Comparison of ENCODE assay signal across 8 cellular contexts in the genomic region with DNA sequence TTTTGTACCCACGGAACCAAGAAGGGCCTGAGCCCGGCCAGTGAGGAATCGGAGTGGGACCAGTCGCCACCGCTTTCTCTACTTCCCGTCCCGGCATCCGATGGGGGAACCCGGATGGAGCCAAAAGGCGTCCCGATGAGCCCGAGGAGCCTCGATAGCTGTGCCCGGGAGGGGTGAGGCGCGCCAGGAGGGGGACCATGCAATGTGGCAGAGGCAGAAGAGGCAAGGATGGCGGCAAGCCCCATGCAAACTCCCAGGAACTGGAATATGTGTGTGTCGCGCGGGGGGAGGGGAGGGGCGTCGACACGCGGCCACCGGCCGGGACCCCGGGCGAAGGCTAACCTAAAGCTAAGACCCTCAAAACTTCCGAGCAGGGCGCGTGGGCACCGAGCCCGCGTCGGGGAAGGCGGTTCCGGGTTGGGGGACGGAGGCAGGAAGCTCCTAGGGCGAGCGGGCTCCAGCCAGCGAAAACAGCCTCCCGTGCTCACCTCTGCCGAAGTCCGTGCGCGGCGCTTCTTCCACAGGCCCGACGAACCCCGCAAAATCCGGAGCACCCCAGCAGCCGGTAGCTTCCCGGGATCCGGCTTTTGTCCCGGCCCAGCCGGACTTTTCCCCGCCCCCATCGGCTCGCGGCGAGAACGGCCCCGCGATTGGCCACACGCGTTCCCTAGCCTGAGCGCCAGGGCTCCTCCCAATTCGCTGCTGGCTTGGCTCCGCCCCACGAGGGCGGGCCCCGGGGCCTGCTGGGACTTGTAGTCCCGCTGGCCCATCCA. TPM values are rescaled to one million over a fixed set of nuclear protein-coding genes. Genes with fewer than 3 reads are reported as not detected.
DNase-seq lines count a peak whose midpoint lies in the region; ATAC-seq, FAIRE-seq and TF ChIP-seq lines count a peak whose summit lies in the region.

Gene ACLY, minus strand, starts transcription at position 560 of the 773 bp plus-strand sequence. CDS start 5,078 bp downstream, outside the sequence.

- peak; percentile 93 for ATAC-seq in HG02588 (IDR thresholded peaks at IDR 0.05; ENCODE audit: unreplicated experiment)
- peak; percentile 95 for ATAC-seq in activated naive CD8-positive, alpha-beta T cell treated with anti-CD3 and anti-CD28 coated beads, Interleukin-2, amount 10 ng/mL, durations not matched to agents 7 days and 5 days (ENCODE audit: low read depth)
- peak; percentile 97 for ATAC-seq in Right ventricle myocardium inferior
- ATAC-seq in pancreas: peak; percentile 94 to 96 (median 95)

- POLR2A ChIA-PET in activated naive CD8-positive, alpha-beta T cell treated with anti-CD3 and anti-CD28 coated beads, Interleukin-2, amount 10 ng/mL, durations not matched to agents 7 days and 5 days (lab: Charles Lee): interaction anchor here (1.0 to 5.6 kb wide), 10 partner anchors 8 to 361 kb away, joined by 3 to 78 read pairs (median 8); partner anchors contain the start of genes CNP, DNAJC7, EIF1 and KLHL11

- H3K4me1 Mint-ChIP-seq in activated naive CD8-positive, alpha-beta T cell treated with anti-CD3 and anti-CD28 coated beads, Interleukin-2, amount 10 ng/mL, durations not matched to agents 7 days and 5 days: peaks cover 30% of the 10 kb centered on the region

- peaks cover 21% of the 10 kb centered on the region for H4K20me1 ChIP-seq in SU-DHL-6 (ENCODE audit: low read depth, low read length)

- peaks cover 51% of the 10 kb centered on the region for H3K79me2 ChIP-seq in SU-DHL-6 (ENCODE audit: insufficient read depth, low read length)

- H3K9me3 ChIP-seq in SU-DHL-6 (ENCODE audit: insufficient read depth, low read length) (no peaks in the 10 kb centered on the region), pancreas (no peaks in the 10 kb centered on the region), tibial artery (no peaks in the 10 kb centered on the region)

- no peaks in the 10 kb centered on the region for H3K27me3 ChIP-seq in GM06990 (replicated peaks; ENCODE audit: control insufficient read depth, insufficient read depth, low read length)
- H3K27me3 ChIP-seq in SU-DHL-6 (ENCODE audit: low read length): no peaks in the 10 kb centered on the region
- H3K27me3 ChIP-seq in pancreas: no peaks in the 10 kb centered on the region
- no peaks in the 10 kb centered on the region for H3K27me3 ChIP-seq in tibial artery

- H3K36me3 Mint-ChIP-seq in activated naive CD8-positive, alpha-beta T cell treated with anti-CD3 and anti-CD28 coated beads, Interleukin-2, amount 10 ng/mL, durations not matched to agents 7 days and 5 days: peaks cover 5% of the 10 kb centered on the region

- peak within 1 kb of the TSS; percentile 97 for H3K27ac Mint-ChIP-seq in activated naive CD8-positive, alpha-beta T cell treated with anti-CD3 and anti-CD28 coated beads, Interleukin-2, amount 10 ng/mL, durations not matched to agents 7 days and 5 days

- peak within 1 kb of the TSS; percentile 98 for H3K4me3 Mint-ChIP-seq in activated naive CD8-positive, alpha-beta T cell treated with anti-CD3 and anti-CD28 coated beads, Interleukin-2, amount 10 ng/mL, durations not matched to agents 7 days and 5 days

- H3K4me3 ChIP-seq in GM06990 (replicated peaks; ENCODE audit: low read depth, low read length): peak within 1 kb of the TSS; percentile 93
- H3K4me3 ChIP-seq in SU-DHL-6 (ENCODE audit: insufficient read depth, low read length, poor library complexity, severe bottlenecking): peak within 1 kb of the TSS; percentile 87
- H3K4me3 ChIP-seq in pancreas: peak within 1 kb of the TSS; percentile 68 to 97 (median 95)
- peak within 1 kb of the TSS; percentile 91 to 100 for H3K4me3 ChIP-seq in tibial artery

- intact Hi-C loops in Right ventricle myocardium inferior (cut with DNase I) (no loop called here), pancreas (cut with DNase I) (no loop called here), tibial artery (cut with DNase I; ENCODE audit: low total_unique reads) (no loop called here)

- H3K9me3 Mint-ChIP-seq in activated naive CD8-positive, alpha-beta T cell treated with anti-CD3 and anti-CD28 coated beads, Interleukin-2, amount 10 ng/mL, durations not matched to agents 7 days and 5 days: no peaks in the 10 kb centered on the region

- peaks cover 13% of the 10 kb centered on the region for H3F3A ChIP-seq in SU-DHL-6 (ENCODE audit: insufficient read depth)

- 0 to 1% methylated on average over 55 to 73 of the region's 73 CpGs for WGBS in pancreas, 2 donors

- no peak for TF ChIP-seq CTCF in GM06990 (IDR thresholded peaks at IDR 0.05; ENCODE audit: insufficient read depth, low read length, poor library complexity, severe bottlenecking)
- no peak for TF ChIP-seq CTCF in SU-DHL-6 (IDR thresholded peaks at IDR 0.05; ENCODE audit: insufficient read depth, low read length, poor library complexity, severe bottlenecking)
- TF ChIP-seq CTCF in pancreas (IDR thresholded peaks at IDR 0.05): no peak
- no peak for TF ChIP-seq CTCF in tibial artery (IDR thresholded peaks at IDR 0.05)

- peak within 1 kb of the TSS; percentile 71 for H2AFZ ChIP-seq in SU-DHL-6 (ENCODE audit: low read depth, low read length, severe bottlenecking)

- peaks cover 9% of the 10 kb centered on the region for H3K36me3 ChIP-seq in GM06990 (ENCODE audit: control insufficient read depth, insufficient read depth, low read length)
- no peaks in the 10 kb centered on the region for H3K36me3 ChIP-seq in SU-DHL-6 (ENCODE audit: low read length)
- H3K36me3 ChIP-seq in pancreas: no peaks in the 10 kb centered on the region
- H3K36me3 ChIP-seq in tibial artery: peaks cover 0 to 3% (median 3%) of the 10 kb centered on the region in 3 donors

- DNase-seq in GM06990 (ENCODE audit: extremely low read depth, insufficient read length) (peak; percentile 99), NCI-H1092 treated with DMSO at 0.1 percent for 48 hours (lab: John Stamatoyannopoulos, UW) (peak; percentile 96), Right ventricle myocardium inferior (ENCODE audit: missing footprints) (peak; percentile 99), pancreas (peak; percentile 95 to 99 (median 98)), tibial artery (peak; percentile 96 to 98)
- DNase-seq in activated naive CD8-positive, alpha-beta T cell treated with anti-CD3 and anti-CD28 coated beads, Interleukin-2, amount 10 ng/mL, durations not matched to agents 7 days and 5 days: peak; percentile 99

- H3K27me3 Mint-ChIP-seq in activated naive CD8-positive, alpha-beta T cell treated with anti-CD3 and anti-CD28 coated beads, Interleukin-2, amount 10 ng/mL, durations not matched to agents 7 days and 5 days: no peaks in the 10 kb centered on the region

- peak within 1 kb of the TSS; percentile 91 for H3K9ac ChIP-seq in SU-DHL-6 (ENCODE audit: low read length)

- H3K4me1 ChIP-seq in pancreas: peaks cover 0 to 22% (median 6%) of the 10 kb centered on the region in 3 donors
- H3K4me1 ChIP-seq in tibial artery: peaks cover 0 to 41% (median 20%) of the 10 kb centered on the region in 4 donors

- FAIRE-seq in pancreas (lab: Jason Lieb, UNC): peak; percentile 53

- no peaks in the 10 kb centered on the region for H3K9me2 ChIP-seq in SU-DHL-6 (replicated peaks; ENCODE audit: insufficient read depth, low read length)

- peak within 1 kb of the TSS; percentile 80 for H3K4me2 ChIP-seq in SU-DHL-6 (ENCODE audit: low read depth, low read length, poor library complexity, severe bottlenecking)

- H3K27ac ChIP-seq in SU-DHL-6 (ENCODE audit: low read depth, low read length): peak within 1 kb of the TSS; percentile 57
- peak within 1 kb of the TSS; percentile 71 to 89 (median 87) for H3K27ac ChIP-seq in pancreas
- H3K27ac ChIP-seq in tibial artery: peak within 1 kb of the TSS; percentile 81 to 94

RNA-seq across cellular contexts. Expression of gene ACLY, which starts in this region (rescaled TPM):
- total RNA-seq in activated naive CD8-positive, alpha-beta T cell treated with anti-CD3 and anti-CD28 coated beads, Interleukin-2, amount 10 ng/mL, durations not matched to agents 7 days and 5 days: 100 to 1,000 TPM; 142 to 153 TPM
- total RNA-seq in Right ventricle myocardium inferior (32.3 TPM), pancreas (100 to 1,000 TPM in 1 of 6 donors, 10 to 100 TPM in 5; 38.6 to 101 (median 58.3) TPM)
- 10 to 100 TPM; 22.0 to 68.7 TPM for polyA plus RNA-seq in pancreas

Comparison
In these comparisons a context has a peak if more than half of its experiments do, and no peak if none do; other contexts are left out.
1. Peak in every context shown above with its lines: DNase-seq, ATAC-seq, H3K4me3 ChIP-seq and H3K27ac ChIP-seq.